9 cellular contexts compared by ENCODE assay signal in genomic region chr11:71453911-71454304, GRCh38. TPM values are rescaled to one million over a fixed set of nuclear protein-coding genes. Genes with fewer than 3 reads are reported as not detected.
DNase-seq lines count a peak whose midpoint lies in the region; ATAC-seq and TF ChIP-seq lines count a peak whose summit lies in the region.
"Had no signal": no experiment of that assay in that cellular context is flagged by ENCODE, and none has a peak within 500 bp of the region (broad histone marks: within the 10 kb centered on the region; RNA-seq: fewer than 3 reads in every experiment).

No MANE protein-coding gene starts in this region.

- POLR2A ChIA-PET in OCI-LY7 (lab: Charles Lee): interaction anchor here (0.6 to 0.7 kb wide), 2 partner anchors 35 to 253 kb away, joined by 3 read pairs; no protein-coding TSS in a partner anchor

- CTCF ChIA-PET in OCI-LY7 (lab: Charles Lee; ENCODE audit: unreplicated experiment): no interaction called here

- H3K27ac ChIP-seq in DND-41 (ENCODE audit: low read length) (peak overlapping the region; percentile 88), OCI-LY7 (ENCODE audit: low read depth, low read length, poor library complexity, severe bottlenecking) (no peak overlapping the region), ovary (no peak overlapping the region)

- peaks cover 51% of the 10 kb centered on the region for H3K36me3 ChIP-seq in DND-41 (ENCODE audit: insufficient read depth, low read length)
- H3K36me3 ChIP-seq in OCI-LY7 (ENCODE audit: insufficient read depth, low read length): peaks cover 42% of the 10 kb centered on the region
- no peaks in the 10 kb centered on the region for H3K36me3 ChIP-seq in ovary

- no peak for TF ChIP-seq POLR2A in ovary (IDR thresholded peaks at IDR 0.05)

- H2AFZ ChIP-seq in DND-41 (ENCODE audit: low read depth, low read length) (no peak overlapping the region), OCI-LY7 (ENCODE audit: low read length) (no peak overlapping the region)

- WGBS in ovary, 3 donors: 57 to 75% (median 60%) methylated on average over 7 of the region's 7 CpGs

- peaks cover 55% of the 10 kb centered on the region for H3K4me1 ChIP-seq in DND-41 (ENCODE audit: insufficient read depth, low read length)
- peaks cover 43% of the 10 kb centered on the region for H3K4me1 ChIP-seq in OCI-LY7 (ENCODE audit: insufficient read depth, low read length, poor library complexity, severe bottlenecking)
- peaks cover 2% of the 10 kb centered on the region for H3K4me1 ChIP-seq in ovary (ENCODE audit: insufficient read depth)

- no peak for TF ChIP-seq EP300 in ovary (IDR thresholded peaks at IDR 0.05)

- H3K9me3 ChIP-seq in DND-41 (ENCODE audit: insufficient read depth, low read length, severe bottlenecking) (no peaks in the 10 kb centered on the region), OCI-LY7 (ENCODE audit: low read length) (no peaks in the 10 kb centered on the region), ovary (no peaks in the 10 kb centered on the region)

- H3K9me2 ChIP-seq in OCI-LY7 (ENCODE audit: insufficient read depth, low read length): no peaks in the 10 kb centered on the region

- H3K4me2 ChIP-seq in DND-41 (ENCODE audit: insufficient read depth, low read length) (peak overlapping the region; percentile 97), OCI-LY7 (ENCODE audit: low read length) (peak overlapping the region; percentile 80)

- intact Hi-C loops in OCI-LY7 (cut with micrococcal nuclease; ENCODE audit: unreplicated experiment): loop anchor here (1.0 kb wide), 1 partner anchor 81 kb away; no protein-coding TSS in a partner anchor
- intact Hi-C loops in ovary (cut with DNase I): no loop called here

- H3K9ac ChIP-seq in DND-41 (ENCODE audit: low read depth, low read length): peak overlapping the region; percentile 79

- H4K20me1 ChIP-seq in DND-41 (ENCODE audit: insufficient read depth, low read length) (peaks cover 19% of the 10 kb centered on the region), OCI-LY7 (ENCODE audit: insufficient read depth, low read length) (no peaks in the 10 kb centered on the region)

- TF ChIP-seq CTCF in DND-41 (IDR thresholded peaks at IDR 0.05; ENCODE audit: borderline replicate concordance, extremely low read depth, low read length, poor library complexity, severe bottlenecking): no peak
- no peak for TF ChIP-seq CTCF in OCI-LY7 (conservative IDR thresholded peaks at IDR 0.05; ENCODE audit: low read length)
- no peak for TF ChIP-seq CTCF in epithelial cell of proximal tubule (conservative IDR thresholded peaks at IDR 0.05; ENCODE audit: low read depth, low read length)
- no peak for TF ChIP-seq CTCF in ovary (IDR thresholded peaks at IDR 0.05)
- no peak for TF ChIP-seq CTCF in GM20000 (IDR thresholded peaks at IDR 0.05; ENCODE audit: extremely low read depth, missing control alignments)

- H3K4me3 ChIP-seq in DND-41 (ENCODE audit: low read depth in 1 of 2, low read length in 2 of 2): peak overlapping the region; percentile 86 to 98; a peak in 3 of 4 replicates
- H3K4me3 ChIP-seq in OCI-LY7 (ENCODE audit: low read depth, low read length, poor library complexity, severe bottlenecking): peak overlapping the region; percentile 82
- peak overlapping the region; percentile 93 for H3K4me3 ChIP-seq in epithelial cell of proximal tubule (ENCODE audit: low read depth, low read length)
- H3K4me3 ChIP-seq in ovary: peak overlapping the region; percentile 95

- H3K79me2 ChIP-seq in DND-41 (ENCODE audit: insufficient read depth, low read length): peaks cover 52% of the 10 kb centered on the region
- peaks cover 33% of the 10 kb centered on the region; the same call in 1 of the 2 replicates for H3K79me2 ChIP-seq in OCI-LY7 (ENCODE audit: insufficient read depth, low read depth, low read length)

- DNase-seq in DND-41 (no peak), OCI-LY7 (ENCODE audit: low spot score) (no peak), epithelial cell of proximal tubule (ENCODE audit: low read depth) (no peak), ovary (no peak), GM20000 (ENCODE audit: low spot score) (no peak)
- DNase-seq: SHP77 treated with DMSO at 0.1 percent for 48 hours had no signal

- ATAC-seq in DND-41 (ENCODE audit: insufficient read depth, low read depth): no peak
- ATAC-seq in HG02763 (IDR thresholded peaks at IDR 0.05; ENCODE audit: unreplicated experiment): no peak
- no peak for ATAC-seq in HG03196 (IDR thresholded peaks at IDR 0.05; ENCODE audit: unreplicated experiment)
- ATAC-seq in HG03097 (IDR thresholded peaks at IDR 0.05; ENCODE audit: low FRiP score, unreplicated experiment): no peak

- no TSS peak for BruUV-seq in OCI-LY7 (replicated peaks; lab: Mats Ljungman, UMichigan)

- H3K27me3 ChIP-seq in DND-41 (ENCODE audit: insufficient read depth, low read length, poor library complexity): no peaks in the 10 kb centered on the region
- H3K27me3 ChIP-seq in ovary: no peaks in the 10 kb centered on the region

RNA-seq across cellular contexts. Expression of gene NADSYN1, which starts 0.9 kb away (rescaled TPM):
- 70.9 and 85.3 TPM in 2 replicates for total RNA-seq in OCI-LY7 (2014; rRNA removed; shearing (Covaris generic))
- total RNA-seq in OCI-LY7 (2022) (121 and 122 TPM in 2 replicates), epithelial cell of proximal tubule (43.8 and 72.8 TPM in 2 replicates), ovary (10 to 100 TPM; 30.8 to 69.0 (median 53.0) TPM)
- 10 to 100 TPM; 33.6 to 40.6 TPM for polyA plus RNA-seq in ovary

RNA-seq across cellular contexts. Expression of gene DHCR7, which starts 5.7 kb away (rescaled TPM):
- total RNA-seq in OCI-LY7 (2014; rRNA removed; shearing (Covaris generic)): 25.8 and 33.4 TPM in 2 replicates
- total RNA-seq in OCI-LY7 (2022) (88.5 and 110 TPM in 2 replicates), epithelial cell of proximal tubule (32.3 and 124 TPM in 2 replicates), ovary (100 to 1,000 TPM in 2 of 7 donors, 10 to 100 TPM in 5; 29.3 to 264 (median 51.1) TPM)
- 10 to 100 TPM; 25.3 to 61.0 TPM for polyA plus RNA-seq in ovary
